Comparison of ENCODE assay signal across 8 cellular contexts in genomic region chr1:19288324-19289241, GRCh38. TPM values are rescaled to one million over a fixed set of nuclear protein-coding genes. Genes with fewer than 3 reads are reported as not detected.
DNase-seq lines count a peak whose midpoint lies in the region; TF ChIP-seq lines count a peak whose summit lies in the region.
"Not testable (repeated sequence)": the region's sequence is repeated elsewhere in the genome, so short reads cannot be mapped to it uniquely, and the experiment has no call there.

AKR7A3 (minus strand) TSS chr1:19288770; CDS start chr1:19288709, 61 bp downstream.

- intact Hi-C loops in CD4-positive, alpha-beta memory T cell (cut with micrococcal nuclease); esophagus muscularis mucosa (cut with DNase I): not testable (repeated sequence)

- H3K27me3 ChIP-seq in CD4-positive, alpha-beta memory T cell (ENCODE audit: insufficient read depth, low read length); esophagus muscularis mucosa: not testable (repeated sequence)

- DNase-seq in CD4-positive, alpha-beta memory T cell, result peak; percentile 45 to 64 (median 54)
- DNase-seq in NB4 (ENCODE audit: low read depth), result peak; percentile 54
- DNase-seq in activated CD4-positive, alpha-beta T cell treated with anti-CD3 and anti-CD28 coated beads for 48 hours, result peak; percentile 81
- DNase-seq in esophagus muscularis mucosa (ENCODE audit: extremely low spot score), result not testable (repeated sequence)
- peak; percentile 74 for DNase-seq in left kidney (ENCODE audit: low read depth, low spot score)
- peak; percentile 78 for DNase-seq in retina

- H3K27ac ChIP-seq in CD4-positive, alpha-beta memory T cell (ENCODE audit: low read depth, low read length); adipose tissue (ENCODE audit: low read depth, low read length); esophagus muscularis mucosa (replicated peaks in 1 of 4): not testable (repeated sequence)

- not testable (repeated sequence) for H3K36me3 ChIP-seq in CD4-positive, alpha-beta memory T cell (ENCODE audit: insufficient read depth, low read length)
- peaks cover 0 to 10% (median 0%) of the 10 kb centered on the region in 4 donors for H3K36me3 ChIP-seq in esophagus muscularis mucosa

- H3K9me3 Mint-ChIP-seq in CD4-positive, alpha-beta memory T cell, result peaks cover 0 to 14% (median under 1%) of the 10 kb centered on the region in 8 donors
- not testable (repeated sequence) for H3K9me3 Mint-ChIP-seq in stimulated activated naive CD8-positive, alpha-beta T cell treated with anti-CD3 and anti-CD28 coated beads, Interleukin-15, Interleukin-2, amounts not matched to agents 100 ng/mL and 50 ng/mL, for 24 hours

- not testable (repeated sequence) for TF ChIP-seq EP300 in esophagus muscularis mucosa (IDR thresholded peaks at IDR 0.05)

- 14 to 18% (median 16%) methylated on average over 57 to 69 of the region's 82 CpGs for whole genome bisulfite sequencing in adipose tissue, 3 donors
- 39% methylated on average over 22 of the region's 82 CpGs for WGBS in esophagus muscularis mucosa

- not testable (repeated sequence) for H3K4me1 ChIP-seq in CD4-positive, alpha-beta memory T cell (ENCODE audit: insufficient read depth, low read length)
- peaks cover 5 to 17% (median 14%) of the 10 kb centered on the region in 4 donors for H3K4me1 ChIP-seq in esophagus muscularis mucosa

- POLR2A ChIA-PET in CD4-positive, alpha-beta memory T cell (lab: Charles Lee; ENCODE audit: partially characterized antibody), result not testable (repeated sequence)

- not testable (repeated sequence) for H3K9me3 ChIP-seq in CD4-positive, alpha-beta memory T cell (ENCODE audit: control insufficient read depth in 1 of 2, low read length in 2 of 2); esophagus muscularis mucosa

- H3K4me3 Mint-ChIP-seq in CD4-positive, alpha-beta memory T cell, result peak within 1 kb of the TSS; percentile 52 to 76 (median 64)
- H3K4me3 Mint-ChIP-seq in stimulated activated naive CD8-positive, alpha-beta T cell treated with anti-CD3 and anti-CD28 coated beads, Interleukin-15, Interleukin-2, amounts not matched to agents 100 ng/mL and 50 ng/mL, for 24 hours, result peak within 1 kb of the TSS; percentile 54

- H3K27ac Mint-ChIP-seq in CD4-positive, alpha-beta memory T cell; stimulated activated naive CD8-positive, alpha-beta T cell treated with anti-CD3 and anti-CD28 coated beads, Interleukin-15, Interleukin-2, amounts not matched to agents 100 ng/mL and 50 ng/mL, for 24 hours: not testable (repeated sequence)

- not testable (repeated sequence) for TF ChIP-seq CTCF in NB4 (IDR thresholded peaks at IDR 0.05; ENCODE audit: low read depth, low read length); esophagus muscularis mucosa (IDR thresholded peaks at IDR 0.05)

- H3K36me3 Mint-ChIP-seq in CD4-positive, alpha-beta memory T cell; stimulated activated naive CD8-positive, alpha-beta T cell treated with anti-CD3 and anti-CD28 coated beads, Interleukin-15, Interleukin-2, amounts not matched to agents 100 ng/mL and 50 ng/mL, for 24 hours (ENCODE audit: low read depth): not testable (repeated sequence)

- not testable (repeated sequence) for H3K27me3 Mint-ChIP-seq in CD4-positive, alpha-beta memory T cell
- peaks cover 19% of the 10 kb centered on the region for H3K27me3 Mint-ChIP-seq in stimulated activated naive CD8-positive, alpha-beta T cell treated with anti-CD3 and anti-CD28 coated beads, Interleukin-15, Interleukin-2, amounts not matched to agents 100 ng/mL and 50 ng/mL, for 24 hours

- CTCF ChIA-PET in CD4-positive, alpha-beta memory T cell (lab: Charles Lee; ENCODE audit: partially characterized antibody), result not testable (repeated sequence)

- H3K4me1 Mint-ChIP-seq in CD4-positive, alpha-beta memory T cell; stimulated activated naive CD8-positive, alpha-beta T cell treated with anti-CD3 and anti-CD28 coated beads, Interleukin-15, Interleukin-2, amounts not matched to agents 100 ng/mL and 50 ng/mL, for 24 hours (ENCODE audit: low read depth): not testable (repeated sequence)

- peak within 1 kb of the TSS in 1 of 2 donors; percentile 35 for H3K4me3 ChIP-seq in CD4-positive, alpha-beta memory T cell (ENCODE audit: low read length in 2 of 2)
- not testable (repeated sequence) for H3K4me3 ChIP-seq in NB4 (ENCODE audit: low read depth, low read length)
- H3K4me3 ChIP-seq in esophagus muscularis mucosa, result peak within 1 kb of the TSS; percentile 46 to 60 (median 49)

- not testable (repeated sequence) for TF ChIP-seq POLR2A in NB4 (IDR thresholded peaks at IDR 0.05; ENCODE audit: extremely low read depth, insufficient read length); esophagus muscularis mucosa (IDR thresholded peaks at IDR 0.05; ENCODE audit: low read depth)

RNA-seq across cellular contexts. Expression of gene AKR7A3, which starts in this region (rescaled TPM):
- total RNA-seq in CD4-positive, alpha-beta memory T cell, result 1 to 10 TPM in 1 of 2 experiments, under 1 TPM in 1; 0.86 to 1.1 TPM
- not detected for polyA plus RNA-seq in CD4-positive, alpha-beta memory T cell
- polyA plus RNA-seq in adipose tissue, result 100 to 1,000 TPM in 1 of 3 donors, 10 to 100 TPM in 1, 1 to 10 TPM in 1; 1.0 to 296 (median 29.6) TPM
- 1 to 10 TPM in 1 of 4 donors, under 1 TPM in 3; 0.13 to 1.6 (median 0.66) TPM for total RNA-seq in esophagus muscularis mucosa
